28 cellular contexts compared by ENCODE assay signal in the genomic region with DNA sequence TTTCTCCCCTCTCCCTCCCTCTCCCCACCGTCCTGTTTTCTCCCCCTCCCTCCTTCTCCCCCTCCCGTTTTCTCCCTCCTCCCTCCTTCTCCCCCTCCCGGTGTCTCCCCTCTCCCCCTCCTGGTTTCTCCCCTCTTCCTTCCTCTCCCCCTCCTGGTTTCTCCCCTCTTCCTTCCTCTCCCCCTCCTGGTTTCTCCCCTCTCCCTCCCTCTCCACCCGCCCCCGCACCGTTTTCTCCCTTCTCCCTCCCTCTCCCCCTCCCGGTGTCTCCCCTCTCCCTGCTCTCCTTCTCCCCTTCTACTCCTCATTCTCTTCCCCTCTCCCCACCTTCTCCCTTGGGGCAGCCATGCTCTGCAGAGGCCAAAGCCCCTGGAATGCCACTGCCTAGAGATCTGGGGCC. TPM values are rescaled to one million over a fixed set of nuclear protein-coding genes. Genes with fewer than 3 reads are reported as not detected.
"Had no signal": no experiment of that assay in that cellular context is flagged by ENCODE, and none has a peak within 500 bp of the region (broad histone marks: within the 10 kb centered on the region; RNA-seq: fewer than 3 reads in every experiment).

No MANE protein-coding gene starts in this region.

- H3K4me1 Mint-ChIP-seq: activated CD4-positive, alpha-beta T cell treated with anti-CD3 and anti-CD28 coated beads, Interleukin-2, amount 10 ng/mL, durations not matched to agents 7 days and 5 days; activated CD8-positive, alpha-beta memory T cell treated with anti-CD3 and anti-CD28 coated beads, Interleukin-2, amount 10 ng/mL, durations not matched to agents 7 days and 5 days; activated naive CD8-positive, alpha-beta T cell treated with anti-CD3 and anti-CD28 coated beads, Interleukin-2, amount 50 U/mL, for 24 hours had no signal

- H3K4me3 ChIP-seq: body of pancreas, cardiac muscle cell, lung, right lobe of liver, skin epidermis, tibial artery had no signal

- H3K27me3 Mint-ChIP-seq: activated CD4-positive, alpha-beta T cell treated with anti-CD3 and anti-CD28 coated beads, Interleukin-2, amount 10 ng/mL, durations not matched to agents 7 days and 5 days; activated CD8-positive, alpha-beta memory T cell treated with anti-CD3 and anti-CD28 coated beads, Interleukin-2, amount 10 ng/mL, durations not matched to agents 7 days and 5 days; activated CD8-positive, alpha-beta T cell treated with anti-CD3 and anti-CD28 coated beads for 36 hours; activated naive CD8-positive, alpha-beta T cell treated with anti-CD3 and anti-CD28 coated beads, Interleukin-2, amount 50 U/mL, for 24 hours; dendritic cell treated with granulocyte-macrophage colony-stimulating factor and Interleukin-4, amounts not matched to agents 40 ng/mL and 50 ng/mL, for 4 days had no signal

- H3K9me3 Mint-ChIP-seq: activated CD4-positive, alpha-beta T cell treated with anti-CD3 and anti-CD28 coated beads, Interleukin-2, amount 10 ng/mL, durations not matched to agents 7 days and 5 days; activated CD8-positive, alpha-beta T cell treated with anti-CD3 and anti-CD28 coated beads for 36 hours; activated naive CD8-positive, alpha-beta T cell treated with anti-CD3 and anti-CD28 coated beads, Interleukin-2, amount 50 U/mL, for 24 hours; activated T-helper 1 cell treated with anti-CD3 and anti-CD28 coated beads, Interleukin-12 subunit alpha, Interleukin-12 subunit beta, Interleukin-2, Interleukin-4 antibody, amounts not matched to agents 30 ng/mL and 10 ng/mL and 1 ng/mL, durations not matched to agents 14 hours and 24 hours and 36 hours; dendritic cell treated with granulocyte-macrophage colony-stimulating factor and Interleukin-4, amounts not matched to agents 40 ng/mL and 50 ng/mL, for 4 days; mesothelial cell of epicardium; natural killer cell; T-helper 2 cell treated with Interferon-gamma antibody and Interleukin-4, amounts not matched to agents 5 μg/mL and 100 μg/mL, for 36 hours had no signal

- H3K27me3 ChIP-seq: body of pancreas, cardiac muscle cell, foreskin keratinocyte, right lobe of liver had no signal

- H3K4me3 Mint-ChIP-seq: activated CD4-positive, alpha-beta T cell treated with anti-CD3 and anti-CD28 coated beads, Interleukin-2, amount 10 ng/mL, durations not matched to agents 7 days and 5 days; activated CD8-positive, alpha-beta memory T cell treated with anti-CD3 and anti-CD28 coated beads, Interleukin-2, amount 10 ng/mL, durations not matched to agents 7 days and 5 days; activated CD8-positive, alpha-beta T cell treated with anti-CD3 and anti-CD28 coated beads for 36 hours; activated naive CD8-positive, alpha-beta T cell treated with anti-CD3 and anti-CD28 coated beads, Interleukin-2, amount 50 U/mL, for 24 hours; activated T-helper 1 cell treated with anti-CD3 and anti-CD28 coated beads, Interleukin-12 subunit alpha, Interleukin-12 subunit beta, Interleukin-2, Interleukin-4 antibody, amounts not matched to agents 30 ng/mL and 10 ng/mL and 1 ng/mL, durations not matched to agents 14 hours and 24 hours and 36 hours; dendritic cell treated with granulocyte-macrophage colony-stimulating factor and Interleukin-4, amounts not matched to agents 40 ng/mL and 50 ng/mL, for 4 days; mesothelial cell of epicardium; natural killer cell; T-helper 2 cell treated with Interferon-gamma antibody and Interleukin-4, amounts not matched to agents 5 μg/mL and 100 μg/mL, for 36 hours had no signal

- H3K36me3 Mint-ChIP-seq: activated CD8-positive, alpha-beta memory T cell treated with anti-CD3 and anti-CD28 coated beads, Interleukin-2, amount 10 ng/mL, durations not matched to agents 7 days and 5 days; natural killer cell had no signal

- H3K27ac Mint-ChIP-seq: activated CD4-positive, alpha-beta T cell treated with anti-CD3 and anti-CD28 coated beads, Interleukin-2, amount 10 ng/mL, durations not matched to agents 7 days and 5 days; activated CD8-positive, alpha-beta memory T cell treated with anti-CD3 and anti-CD28 coated beads, Interleukin-2, amount 10 ng/mL, durations not matched to agents 7 days and 5 days; activated CD8-positive, alpha-beta T cell treated with anti-CD3 and anti-CD28 coated beads for 36 hours; activated naive CD8-positive, alpha-beta T cell treated with anti-CD3 and anti-CD28 coated beads, Interleukin-2, amount 50 U/mL, for 24 hours; activated T-helper 1 cell treated with anti-CD3 and anti-CD28 coated beads, Interleukin-12 subunit alpha, Interleukin-12 subunit beta, Interleukin-2, Interleukin-4 antibody, amounts not matched to agents 30 ng/mL and 10 ng/mL and 1 ng/mL, durations not matched to agents 14 hours and 24 hours and 36 hours; dendritic cell treated with granulocyte-macrophage colony-stimulating factor and Interleukin-4, amounts not matched to agents 40 ng/mL and 50 ng/mL, for 4 days; natural killer cell; T-helper 2 cell treated with Interferon-gamma antibody and Interleukin-4, amounts not matched to agents 5 μg/mL and 100 μg/mL, for 36 hours had no signal

- H3K4me1 ChIP-seq: foreskin keratinocyte had no signal

- ATAC-seq: activated CD8-positive, alpha-beta memory T cell treated with anti-CD3 and anti-CD28 coated beads, Interleukin-2, amount 10 ng/mL, durations not matched to agents 7 days and 5 days; activated CD8-positive, alpha-beta T cell treated with anti-CD3 and anti-CD28 coated beads for 36 hours; activated naive CD8-positive, alpha-beta T cell treated with anti-CD3 and anti-CD28 coated beads, Interleukin-2, amount 50 U/mL, for 24 hours; body of pancreas; foreskin keratinocyte; left lobe of liver; natural killer cell; right lobe of liver had no signal

- H3K36me3 ChIP-seq: cardiac muscle cell, WERI-Rb-1 had no signal

- DNase-seq: activated CD4-positive, alpha-beta T cell treated with anti-CD3 and anti-CD28 coated beads, Interleukin-2, amount 10 ng/mL, durations not matched to agents 7 days and 5 days; activated CD4-positive, CD25-positive, alpha-beta regulatory T cell treated with anti-CD3 and anti-CD28 coated beads, Interleukin-2, amount 50 U/mL, for 72 hours; activated CD8-positive, alpha-beta memory T cell treated with anti-CD3 and anti-CD28 coated beads, Interleukin-2, amount 10 ng/mL, durations not matched to agents 7 days and 5 days; activated CD8-positive, alpha-beta T cell treated with anti-CD3 and anti-CD28 coated beads for 36 hours; activated gamma-delta T cell; activated naive CD4-positive, alpha-beta T cell treated with anti-CD3 and anti-CD28 coated beads, Interleukin-2, amount 50 U/mL, for 16 hours; activated naive CD8-positive, alpha-beta T cell treated with anti-CD3 and anti-CD28 coated beads, Interleukin-2, amount 50 U/mL, for 24 hours; activated T-cell treated with anti-CD3 and anti-CD28 coated beads for 4 hours; anterior cingulate cortex; body of pancreas; effector CD8-positive, alpha-beta T cell; foreskin keratinocyte; natural killer cell; right lobe of liver; stimulated activated CD4-positive, alpha-beta T cell treated with anti-CD3 and anti-CD28 coated beads, Interleukin-2, amount 100 ng/mL, for 24 hours; stimulated activated naive CD4-positive, alpha-beta T cell; tibial artery; WERI-Rb-1 had no signal

- H3K9ac ChIP-seq: parathyroid adenoma had no signal

- H3K79me2 ChIP-seq: parathyroid adenoma had no signal

- H3K27ac ChIP-seq: body of pancreas, cardiac muscle cell, foreskin keratinocyte, parathyroid adenoma, right lobe of liver, skin epidermis, tibial artery, WERI-Rb-1 had no signal

RNA-seq across cellular contexts. Expression of gene HTRA3, which starts 58.3 kb away (rescaled TPM):
- total RNA-seq: activated CD4-positive, alpha-beta T cell treated with anti-CD3 and anti-CD28 coated beads, Interleukin-2, amount 10 ng/mL, durations not matched to agents 7 days and 5 days; activated CD8-positive, alpha-beta memory T cell treated with anti-CD3 and anti-CD28 coated beads, Interleukin-2, amount 10 ng/mL, durations not matched to agents 7 days and 5 days; activated T-helper 1 cell treated with anti-CD3 and anti-CD28 coated beads, Interleukin-12 subunit alpha, Interleukin-12 subunit beta, Interleukin-2, Interleukin-4 antibody, amounts not matched to agents 30 ng/mL and 10 ng/mL and 1 ng/mL, durations not matched to agents 14 hours and 24 hours and 36 hours; foreskin keratinocyte; natural killer cell had no signal
- polyA plus RNA-seq: foreskin keratinocyte, keratinocyte had no signal
